ENCODE assay signal across 2 cellular contexts in the genomic region with DNA sequence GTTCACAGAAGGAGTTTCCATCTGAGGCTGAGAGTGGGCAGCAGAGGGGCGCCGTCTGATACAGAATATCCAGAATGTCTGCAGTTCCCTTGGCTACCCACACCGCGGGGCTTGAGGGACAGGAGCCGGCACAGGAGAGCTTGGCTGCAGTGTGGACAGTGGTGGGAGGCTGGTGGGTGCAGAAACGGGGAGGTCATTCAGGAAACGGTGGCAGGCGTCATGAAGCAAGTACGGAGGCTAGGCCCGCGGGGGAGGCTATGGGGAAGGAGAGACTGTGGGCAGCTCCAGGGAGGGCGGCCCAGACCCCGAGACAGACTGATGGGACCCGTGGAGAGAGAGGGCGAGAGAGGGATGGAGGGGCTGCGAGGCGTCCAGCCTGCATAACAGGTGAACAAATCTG.
TF ChIP-seq lines count a peak whose summit lies in the region.

No MANE protein-coding gene starts in this region.

TF ChIP-seq in WTC11, 78 proteins besides CTCF, POLR2A, EP300 and RAD21 (continued from another document and continues in another):
- TF ChIP-seq, protein P1, sequence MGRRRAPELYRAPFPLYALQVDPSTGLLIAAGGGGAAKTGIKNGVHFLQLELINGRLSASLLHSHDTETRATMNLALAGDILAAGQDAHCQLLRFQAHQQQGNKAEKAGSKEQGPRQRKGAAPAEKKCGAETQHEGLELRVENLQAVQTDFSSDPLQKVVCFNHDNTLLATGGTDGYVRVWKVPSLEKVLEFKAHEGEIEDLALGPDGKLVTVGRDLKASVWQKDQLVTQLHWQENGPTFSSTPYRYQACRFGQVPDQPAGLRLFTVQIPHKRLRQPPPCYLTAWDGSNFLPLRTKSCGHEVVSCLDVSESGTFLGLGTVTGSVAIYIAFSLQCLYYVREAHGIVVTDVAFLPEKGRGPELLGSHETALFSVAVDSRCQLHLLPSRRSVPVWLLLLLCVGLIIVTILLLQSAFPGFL (CRISPR knock-in tag; IDR thresholded peaks at IDR 0.05; ENCODE audit: borderline replicate concordance), result no peak
- TF ChIP-seq RORB (CRISPR knock-in tag; IDR thresholded peaks at IDR 0.05), result no peak
- TF ChIP-seq, protein P2, sequence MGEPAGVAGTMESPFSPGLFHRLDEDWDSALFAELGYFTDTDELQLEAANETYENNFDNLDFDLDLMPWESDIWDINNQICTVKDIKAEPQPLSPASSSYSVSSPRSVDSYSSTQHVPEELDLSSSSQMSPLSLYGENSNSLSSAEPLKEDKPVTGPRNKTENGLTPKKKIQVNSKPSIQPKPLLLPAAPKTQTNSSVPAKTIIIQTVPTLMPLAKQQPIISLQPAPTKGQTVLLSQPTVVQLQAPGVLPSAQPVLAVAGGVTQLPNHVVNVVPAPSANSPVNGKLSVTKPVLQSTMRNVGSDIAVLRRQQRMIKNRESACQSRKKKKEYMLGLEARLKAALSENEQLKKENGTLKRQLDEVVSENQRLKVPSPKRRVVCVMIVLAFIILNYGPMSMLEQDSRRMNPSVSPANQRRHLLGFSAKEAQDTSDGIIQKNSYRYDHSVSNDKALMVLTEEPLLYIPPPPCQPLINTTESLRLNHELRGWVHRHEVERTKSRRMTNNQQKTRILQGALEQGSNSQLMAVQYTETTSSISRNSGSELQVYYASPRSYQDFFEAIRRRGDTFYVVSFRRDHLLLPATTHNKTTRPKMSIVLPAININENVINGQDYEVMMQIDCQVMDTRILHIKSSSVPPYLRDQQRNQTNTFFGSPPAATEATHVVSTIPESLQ (CRISPR knock-in tag; IDR thresholded peaks at IDR 0.05), result no peak
- TF ChIP-seq NFYB (CRISPR knock-in tag; conservative IDR thresholded peaks at IDR 0.05; ENCODE audit: low read depth), result no peak
- no peak for TF ChIP-seq KAT7 (CRISPR knock-in tag; IDR thresholded peaks at IDR 0.05; ENCODE audit: borderline replicate concordance)
- TF ChIP-seq, protein P3, sequence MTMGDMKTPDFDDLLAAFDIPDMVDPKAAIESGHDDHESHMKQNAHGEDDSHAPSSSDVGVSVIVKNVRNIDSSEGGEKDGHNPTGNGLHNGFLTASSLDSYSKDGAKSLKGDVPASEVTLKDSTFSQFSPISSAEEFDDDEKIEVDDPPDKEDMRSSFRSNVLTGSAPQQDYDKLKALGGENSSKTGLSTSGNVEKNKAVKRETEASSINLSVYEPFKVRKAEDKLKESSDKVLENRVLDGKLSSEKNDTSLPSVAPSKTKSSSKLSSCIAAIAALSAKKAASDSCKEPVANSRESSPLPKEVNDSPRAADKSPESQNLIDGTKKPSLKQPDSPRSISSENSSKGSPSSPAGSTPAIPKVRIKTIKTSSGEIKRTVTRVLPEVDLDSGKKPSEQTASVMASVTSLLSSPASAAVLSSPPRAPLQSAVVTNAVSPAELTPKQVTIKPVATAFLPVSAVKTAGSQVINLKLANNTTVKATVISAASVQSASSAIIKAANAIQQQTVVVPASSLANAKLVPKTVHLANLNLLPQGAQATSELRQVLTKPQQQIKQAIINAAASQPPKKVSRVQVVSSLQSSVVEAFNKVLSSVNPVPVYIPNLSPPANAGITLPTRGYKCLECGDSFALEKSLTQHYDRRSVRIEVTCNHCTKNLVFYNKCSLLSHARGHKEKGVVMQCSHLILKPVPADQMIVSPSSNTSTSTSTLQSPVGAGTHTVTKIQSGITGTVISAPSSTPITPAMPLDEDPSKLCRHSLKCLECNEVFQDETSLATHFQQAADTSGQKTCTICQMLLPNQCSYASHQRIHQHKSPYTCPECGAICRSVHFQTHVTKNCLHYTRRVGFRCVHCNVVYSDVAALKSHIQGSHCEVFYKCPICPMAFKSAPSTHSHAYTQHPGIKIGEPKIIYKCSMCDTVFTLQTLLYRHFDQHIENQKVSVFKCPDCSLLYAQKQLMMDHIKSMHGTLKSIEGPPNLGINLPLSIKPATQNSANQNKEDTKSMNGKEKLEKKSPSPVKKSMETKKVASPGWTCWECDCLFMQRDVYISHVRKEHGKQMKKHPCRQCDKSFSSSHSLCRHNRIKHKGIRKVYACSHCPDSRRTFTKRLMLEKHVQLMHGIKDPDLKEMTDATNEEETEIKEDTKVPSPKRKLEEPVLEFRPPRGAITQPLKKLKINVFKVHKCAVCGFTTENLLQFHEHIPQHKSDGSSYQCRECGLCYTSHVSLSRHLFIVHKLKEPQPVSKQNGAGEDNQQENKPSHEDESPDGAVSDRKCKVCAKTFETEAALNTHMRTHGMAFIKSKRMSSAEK (CRISPR knock-in tag; IDR thresholded peaks at IDR 0.05; ENCODE audit: borderline replicate concordance), result no peak
- TF ChIP-seq, protein P4, sequence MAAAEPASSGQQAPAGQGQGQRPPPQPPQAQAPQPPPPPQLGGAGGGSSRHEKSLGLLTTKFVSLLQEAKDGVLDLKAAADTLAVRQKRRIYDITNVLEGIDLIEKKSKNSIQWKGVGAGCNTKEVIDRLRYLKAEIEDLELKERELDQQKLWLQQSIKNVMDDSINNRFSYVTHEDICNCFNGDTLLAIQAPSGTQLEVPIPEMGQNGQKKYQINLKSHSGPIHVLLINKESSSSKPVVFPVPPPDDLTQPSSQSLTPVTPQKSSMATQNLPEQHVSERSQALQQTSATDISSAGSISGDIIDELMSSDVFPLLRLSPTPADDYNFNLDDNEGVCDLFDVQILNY (CRISPR knock-in tag; IDR thresholded peaks at IDR 0.05), result no peak
- TF ChIP-seq, protein P5, sequence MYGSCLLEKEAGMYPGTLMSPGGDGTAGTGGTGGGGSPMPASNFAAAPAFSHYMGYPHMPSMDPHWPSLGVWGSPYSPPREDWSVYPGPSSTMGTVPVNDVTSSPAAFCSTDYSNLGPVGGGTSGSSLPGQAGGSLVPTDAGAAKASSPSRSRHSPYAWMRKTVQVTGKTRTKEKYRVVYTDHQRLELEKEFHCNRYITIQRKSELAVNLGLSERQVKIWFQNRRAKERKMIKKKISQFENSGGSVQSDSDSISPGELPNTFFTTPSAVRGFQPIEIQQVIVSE (CRISPR knock-in tag; IDR thresholded peaks at IDR 0.05; ENCODE audit: borderline replicate concordance), result no peak
- TF ChIP-seq, protein P6, sequence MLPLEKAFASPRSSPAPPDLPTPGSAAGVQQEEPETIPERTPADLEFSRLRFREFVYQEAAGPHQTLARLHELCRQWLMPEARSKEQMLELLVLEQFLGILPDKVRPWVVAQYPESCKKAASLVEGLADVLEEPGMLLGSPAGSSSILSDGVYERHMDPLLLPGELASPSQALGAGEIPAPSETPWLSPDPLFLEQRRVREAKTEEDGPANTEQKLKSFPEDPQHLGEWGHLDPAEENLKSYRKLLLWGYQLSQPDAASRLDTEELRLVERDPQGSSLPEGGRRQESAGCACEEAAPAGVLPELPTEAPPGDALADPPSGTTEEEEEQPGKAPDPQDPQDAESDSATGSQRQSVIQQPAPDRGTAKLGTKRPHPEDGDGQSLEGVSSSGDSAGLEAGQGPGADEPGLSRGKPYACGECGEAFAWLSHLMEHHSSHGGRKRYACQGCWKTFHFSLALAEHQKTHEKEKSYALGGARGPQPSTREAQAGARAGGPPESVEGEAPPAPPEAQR (CRISPR knock-in tag; IDR thresholded peaks at IDR 0.05), result no peak
- no peak for TF ChIP-seq OVOL2 (CRISPR knock-in tag; IDR thresholded peaks at IDR 0.05; ENCODE audit: borderline replicate concordance)

TF ChIP-seq in neural cell, 6 proteins besides CTCF, POLR2A, EP300 and RAD21 (continued from another document):
- TF ChIP-seq, protein P7, sequence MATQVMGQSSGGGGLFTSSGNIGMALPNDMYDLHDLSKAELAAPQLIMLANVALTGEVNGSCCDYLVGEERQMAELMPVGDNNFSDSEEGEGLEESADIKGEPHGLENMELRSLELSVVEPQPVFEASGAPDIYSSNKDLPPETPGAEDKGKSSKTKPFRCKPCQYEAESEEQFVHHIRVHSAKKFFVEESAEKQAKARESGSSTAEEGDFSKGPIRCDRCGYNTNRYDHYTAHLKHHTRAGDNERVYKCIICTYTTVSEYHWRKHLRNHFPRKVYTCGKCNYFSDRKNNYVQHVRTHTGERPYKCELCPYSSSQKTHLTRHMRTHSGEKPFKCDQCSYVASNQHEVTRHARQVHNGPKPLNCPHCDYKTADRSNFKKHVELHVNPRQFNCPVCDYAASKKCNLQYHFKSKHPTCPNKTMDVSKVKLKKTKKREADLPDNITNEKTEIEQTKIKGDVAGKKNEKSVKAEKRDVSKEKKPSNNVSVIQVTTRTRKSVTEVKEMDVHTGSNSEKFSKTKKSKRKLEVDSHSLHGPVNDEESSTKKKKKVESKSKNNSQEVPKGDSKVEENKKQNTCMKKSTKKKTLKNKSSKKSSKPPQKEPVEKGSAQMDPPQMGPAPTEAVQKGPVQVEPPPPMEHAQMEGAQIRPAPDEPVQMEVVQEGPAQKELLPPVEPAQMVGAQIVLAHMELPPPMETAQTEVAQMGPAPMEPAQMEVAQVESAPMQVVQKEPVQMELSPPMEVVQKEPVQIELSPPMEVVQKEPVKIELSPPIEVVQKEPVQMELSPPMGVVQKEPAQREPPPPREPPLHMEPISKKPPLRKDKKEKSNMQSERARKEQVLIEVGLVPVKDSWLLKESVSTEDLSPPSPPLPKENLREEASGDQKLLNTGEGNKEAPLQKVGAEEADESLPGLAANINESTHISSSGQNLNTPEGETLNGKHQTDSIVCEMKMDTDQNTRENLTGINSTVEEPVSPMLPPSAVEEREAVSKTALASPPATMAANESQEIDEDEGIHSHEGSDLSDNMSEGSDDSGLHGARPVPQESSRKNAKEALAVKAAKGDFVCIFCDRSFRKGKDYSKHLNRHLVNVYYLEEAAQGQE (IDR thresholded peaks at IDR 0.05; ENCODE audit: borderline replicate concordance), result no peak
- no peak for TF ChIP-seq POLR2AphosphoS5 (IDR thresholded peaks at IDR 0.05)
